16 cellular contexts compared by ENCODE assay signal in the genomic region with DNA sequence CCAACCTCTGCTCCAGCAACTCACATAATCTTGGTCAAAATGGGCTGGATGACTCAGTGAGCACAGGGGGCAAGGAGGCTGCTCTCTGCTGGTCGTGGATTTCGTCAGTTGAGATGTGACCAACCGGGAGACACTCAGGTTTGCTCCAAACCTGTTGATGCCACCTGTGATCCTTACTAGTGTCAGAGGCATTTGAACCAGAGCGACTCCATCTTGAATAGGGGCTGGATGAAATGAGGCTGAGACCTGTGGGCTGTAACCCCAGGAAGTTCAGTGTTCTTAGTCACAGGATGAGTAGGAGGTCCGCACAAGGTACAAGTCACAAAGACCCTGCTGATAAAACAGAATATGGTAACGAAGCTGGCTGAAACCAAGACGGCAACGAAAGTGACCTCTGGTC. TPM values are rescaled to one million over a fixed set of nuclear protein-coding genes. Genes with fewer than 3 reads are reported as not detected.
A peak's percentile ranks its signal among the peaks of the same experiment; 100 is the strongest.
DNase-seq lines count a peak whose midpoint lies in the region; ATAC-seq, FAIRE-seq and TF ChIP-seq lines count a peak whose summit lies in the region.
"Had no signal": no experiment of that assay in that cellular context is flagged by ENCODE, and none has a peak within 500 bp of the region (broad histone marks: within the 10 kb centered on the region; RNA-seq: fewer than 3 reads in every experiment).

No MANE protein-coding gene starts in this region.

- H3K56ac ChIP-seq in IMR-90 (ENCODE audit: extremely low read depth, insufficient read depth, low read length): no peak overlapping the region

- H3K18ac ChIP-seq in IMR-90 (ENCODE audit: low read depth, low read length): no peak overlapping the region

- no peak overlapping the region for H3K4me2 ChIP-seq in IMR-90 (ENCODE audit: low read depth, low read length)
- H3K4me2 ChIP-seq: A549 had no signal

- no peak overlapping the region for H3K4me3 ChIP-seq in IMR-90 (ENCODE audit: insufficient read depth, low read depth, low read length)
- H3K4me3 ChIP-seq in endodermal cell (ENCODE audit: low read length): no peak overlapping the region
- H3K4me3 ChIP-seq: A549, HAP-1 had no signal

- H3K9me3 Mint-ChIP-seq in endodermal cell: no peaks in the 10 kb centered on the region
- no peaks in the 10 kb centered on the region for H3K9me3 Mint-ChIP-seq in HFFc6
- H3K9me3 Mint-ChIP-seq: CD8-positive, alpha-beta T cell had no signal

- H3K36me3 ChIP-seq in IMR-90 (ENCODE audit: control insufficient read depth, insufficient read depth, low read length) (no peaks in the 10 kb centered on the region), endodermal cell (ENCODE audit: control insufficient read depth, insufficient read depth, low read length) (no peaks in the 10 kb centered on the region)
- H3K36me3 ChIP-seq: BE2C, HAP-1 had no signal

- H3K4me1 ChIP-seq in IMR-90 (ENCODE audit: control insufficient read depth, insufficient read depth, low read length) (peaks cover 5% of the 10 kb centered on the region; the same call in 1 of the 2 replicates), endodermal cell (ENCODE audit: control insufficient read depth, insufficient read depth, low read length) (no peaks in the 10 kb centered on the region)
- H3K4me1 ChIP-seq: A549, BE2C, HAP-1 had no signal

- no peak for TF ChIP-seq POLR2A in IMR-90 (IDR thresholded peaks at IDR 0.05; ENCODE audit: low read depth, low read length)

- H2AFZ ChIP-seq in IMR-90 (replicated peaks; ENCODE audit: low read length, poor library complexity): peak overlapping the region; percentile 26

- TF ChIP-seq CTCF in IMR-90 (conservative IDR thresholded peaks at IDR 0.05; ENCODE audit: low read depth, low read length): no peak
- TF ChIP-seq CTCF in endodermal cell (conservative IDR thresholded peaks at IDR 0.05): no peak
- TF ChIP-seq CTCF in HFFc6 (IDR thresholded peaks at IDR 0.05): no peak

- no peak for TF ChIP-seq RAD21 in IMR-90 (IDR thresholded peaks at IDR 0.05; ENCODE audit: low read length)

- BruUV-seq in IMR-90 (replicated peaks; lab: Mats Ljungman, UMichigan): no TSS peak

- no peak for ATAC-seq in IMR-90 (ENCODE audit: low read depth)
- ATAC-seq: A549; CD8-positive, alpha-beta T cell had no signal

- no peak overlapping the region for H2BK5ac ChIP-seq in IMR-90 (ENCODE audit: low read depth, low read length, poor library complexity, severe bottlenecking)

- in situ Hi-C loops in IMR-90 (cut with MboI; ENCODE audit: low sequenced_read_pairs): no loop called here

- H4K5ac ChIP-seq in IMR-90 (ENCODE audit: low read depth, low read length): no peak overlapping the region

- intact Hi-C loops in IMR-90 (cut with micrococcal nuclease): no loop called here

- dilution Hi-C loops in IMR-90 (cut with HindIII; ENCODE audit: low sequenced_read_pairs, unreplicated experiment): no loop called here

- no peak overlapping the region for H2AK9ac ChIP-seq in IMR-90 (replicated peaks; ENCODE audit: low read depth, low read length, poor library complexity)

- no peaks in the 10 kb centered on the region for H3K36me3 Mint-ChIP-seq in endodermal cell (ENCODE audit: low read depth)
- H3K36me3 Mint-ChIP-seq in HFFc6 (ENCODE audit: low read depth): no peaks in the 10 kb centered on the region
- H3K36me3 Mint-ChIP-seq: CD14-positive monocyte; CD8-positive, alpha-beta T cell had no signal

- no peaks in the 10 kb centered on the region for H3K79me1 ChIP-seq in IMR-90 (ENCODE audit: low read depth in 1 of 2, low read length in 2 of 2)

- no CpG with 5 or more reads among the region's 8 CpGs for WGBS in IMR-90 (ENCODE audit: extremely low coverage in 2 of 2, insufficient read length in 1 of 2), 2 experiments
- WGBS in endodermal cell (ENCODE audit: insufficient coverage in 1 of 2, insufficient read length in 1 of 2), 2 experiments: 91 to 93% methylated on average over 5 to 8 of the region's 8 CpGs

- H4K91ac ChIP-seq in IMR-90 (ENCODE audit: insufficient read depth, low read depth, low read length): no peak overlapping the region

- H2BK15ac ChIP-seq in IMR-90 (ENCODE audit: low read depth, low read length): no peak overlapping the region

- no peak overlapping the region for H2AK5ac ChIP-seq in IMR-90 (ENCODE audit: low read depth, low read length)

- H3K27me3 ChIP-seq in IMR-90 (ENCODE audit: control insufficient read depth, insufficient read depth, low read length): peaks cover 12% of the 10 kb centered on the region
- H3K27me3 ChIP-seq in endodermal cell (ENCODE audit: control insufficient read depth, insufficient read depth, low read length, poor library complexity, severe bottlenecking): no peaks in the 10 kb centered on the region
- H3K27me3 ChIP-seq: BE2C had no signal

- H3K4me3 Mint-ChIP-seq in endodermal cell (no peak overlapping the region), HFFc6 (no peak overlapping the region)
- H3K4me3 Mint-ChIP-seq: CD14-positive monocyte; CD8-positive, alpha-beta T cell had no signal

- CTCF ChIA-PET in IMR-90 (lab: Yijun Ruan, JAX): no interaction called here

- FAIRE-seq in urothelium cell line (lab: Jason Lieb, UNC): peak; percentile 77
- FAIRE-seq: A549, GM19239, H1 had no signal

- H4K20me1 ChIP-seq in IMR-90 (ENCODE audit: insufficient read depth, low read length): no peaks in the 10 kb centered on the region

- H4K8ac ChIP-seq in IMR-90 (ENCODE audit: low read depth in 2 of 2, low read length in 2 of 2): no peak overlapping the region

- H3K4me1 Mint-ChIP-seq in endodermal cell (peaks cover 5% of the 10 kb centered on the region), HFFc6 (ENCODE audit: low read depth) (no peaks in the 10 kb centered on the region)

- DNase-seq in D341Med (ENCODE audit: low spot score) (peak; percentile 4), IMR-90 (no peak), endodermal cell (peak; percentile 21), urothelium cell line (ENCODE audit: low spot score) (no peak), NOMO-1 treated with dmso at 0.1 percent for 144 hours (lab: John Stamatoyannopoulos, UW; ENCODE audit: unreplicated experiment) (no peak), HFFc6 (no peak)
- DNase-seq: BE2C; CD8-positive, alpha-beta T cell; COR-L47; GF-D8 had no signal

- H3K27me3 Mint-ChIP-seq in endodermal cell (ENCODE audit: insufficient read depth) (peaks cover 2% of the 10 kb centered on the region), HFFc6 (ENCODE audit: insufficient read depth) (peaks cover 33% of the 10 kb centered on the region)

- H3K27ac Mint-ChIP-seq in endodermal cell (no peak overlapping the region), HFFc6 (no peak overlapping the region)
- H3K27ac Mint-ChIP-seq: CD8-positive, alpha-beta T cell had no signal

- no peak overlapping the region for H2BK20ac ChIP-seq in IMR-90 (ENCODE audit: low read depth, low read length)

- no peaks in the 10 kb centered on the region for H3K9me1 ChIP-seq in IMR-90 (ENCODE audit: insufficient read depth, low read length)

- H3K9ac ChIP-seq in IMR-90 (ENCODE audit: low read depth, low read length) (no peak overlapping the region), endodermal cell (ENCODE audit: extremely low read depth, low read length, poor library complexity, severe bottlenecking) (no peak overlapping the region)

- no peak overlapping the region for H3K23ac ChIP-seq in IMR-90 (ENCODE audit: low read depth, low read length)

- no peak overlapping the region for H2BK120ac ChIP-seq in IMR-90 (ENCODE audit: low read depth, low read length)

- H3K9me3 ChIP-seq in IMR-90 (ENCODE audit: control insufficient read depth, insufficient read depth, low read length): no peaks in the 10 kb centered on the region
- H3K9me3 ChIP-seq in endodermal cell (ENCODE audit: control insufficient read depth, low read length): no peaks in the 10 kb centered on the region
- H3K9me3 ChIP-seq: A549, BE2C, HAP-1 had no signal

- POLR2A ChIA-PET in IMR-90 (lab: Charles Lee; ENCODE audit: unreplicated experiment): no interaction called here

- H3K14ac ChIP-seq in IMR-90 (replicated peaks; ENCODE audit: low read depth, low read length): no peak overlapping the region

- H3K27ac ChIP-seq in IMR-90 (ENCODE audit: insufficient read depth, low read length) (no peak overlapping the region), endodermal cell (ENCODE audit: low read depth, low read length) (no peak overlapping the region)
- H3K27ac ChIP-seq: A549, HL-60 had no signal

- no peak overlapping the region for H3K4ac ChIP-seq in IMR-90 (ENCODE audit: low read depth, low read length)

TF ChIP-seq in IMR-90, 13 proteins besides CTCF, POLR2A, EP300 and RAD21 (continues in another document):
- TF ChIP-seq CEBPB (IDR thresholded peaks at IDR 0.05; ENCODE audit: low read depth, low read length): no peak
- no peak for TF ChIP-seq MAFK (IDR thresholded peaks at IDR 0.05; ENCODE audit: low read depth, low read length)
- TF ChIP-seq MAZ (IDR thresholded peaks at IDR 0.05; ENCODE audit: borderline replicate concordance, low read depth, low read length): no peak
- no peak for TF ChIP-seq BHLHE40 (IDR thresholded peaks at IDR 0.05; ENCODE audit: low read depth, low read length)
- TF ChIP-seq FOS (IDR thresholded peaks at IDR 0.05; ENCODE audit: low read depth, low read length): no peak
- no peak for TF ChIP-seq SMC3 (IDR thresholded peaks at IDR 0.05; ENCODE audit: low read depth, low read length)
- TF ChIP-seq, protein P1, sequence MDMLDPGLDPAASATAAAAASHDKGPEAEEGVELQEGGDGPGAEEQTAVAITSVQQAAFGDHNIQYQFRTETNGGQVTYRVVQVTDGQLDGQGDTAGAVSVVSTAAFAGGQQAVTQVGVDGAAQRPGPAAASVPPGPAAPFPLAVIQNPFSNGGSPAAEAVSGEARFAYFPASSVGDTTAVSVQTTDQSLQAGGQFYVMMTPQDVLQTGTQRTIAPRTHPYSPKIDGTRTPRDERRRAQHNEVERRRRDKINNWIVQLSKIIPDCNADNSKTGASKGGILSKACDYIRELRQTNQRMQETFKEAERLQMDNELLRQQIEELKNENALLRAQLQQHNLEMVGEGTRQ (IDR thresholded peaks at IDR 0.05; ENCODE audit: low read depth, low read length): no peak

RNA-seq across cellular contexts. Expression of gene FAM20C, which starts 56.4 kb away (rescaled TPM):
- total RNA-seq in IMR-90 (2012; rRNA removed) (7.7 and 8.9 TPM in 2 replicates), endodermal cell (10 to 100 TPM; 33.5 to 53.5 TPM)
- polyA plus RNA-seq in IMR-90 (2012; rRNA removed): 36.6 and 38.2 TPM in 2 replicates
- polyA plus RNA-seq in IMR-90 (2012; cell fraction: cytosol; rRNA removed): 36.5 and 56.4 TPM in 2 replicates
- 38.9 and 55.0 TPM in 2 replicates for polyA plus RNA-seq in IMR-90 (2012; cell fraction: nucleus; rRNA removed; ENCODE audit: low replicate concordance)
- polyA plus RNA-seq in endodermal cell (2013, experiment 1 of 2): 19.9 TPM
- 18.4 TPM for polyA plus RNA-seq in endodermal cell (2013, experiment 2 of 2)
- 10 to 100 TPM; 22.2 to 31.1 (median 23.2) TPM for total RNA-seq in HFFc6 (2021; fragmentation: NEBNext Ultra II Directional; extraction: Animal tissue kit (Norgen Biotek cat#: 25700))

Comparison
In these comparisons a context has a peak if more than half of its experiments do, and no peak if none do; other contexts are left out.
1. DNase-seq: peak in D341Med (single experiment) and endodermal cell (single experiment); none in IMR-90 (single experiment), urothelium cell line (single experiment), NOMO-1 treated with dmso at 0.1 percent for 144 hours (single experiment) and HFFc6 (single experiment).